15 cellular contexts compared by ENCODE assay signal in the genomic region with DNA sequence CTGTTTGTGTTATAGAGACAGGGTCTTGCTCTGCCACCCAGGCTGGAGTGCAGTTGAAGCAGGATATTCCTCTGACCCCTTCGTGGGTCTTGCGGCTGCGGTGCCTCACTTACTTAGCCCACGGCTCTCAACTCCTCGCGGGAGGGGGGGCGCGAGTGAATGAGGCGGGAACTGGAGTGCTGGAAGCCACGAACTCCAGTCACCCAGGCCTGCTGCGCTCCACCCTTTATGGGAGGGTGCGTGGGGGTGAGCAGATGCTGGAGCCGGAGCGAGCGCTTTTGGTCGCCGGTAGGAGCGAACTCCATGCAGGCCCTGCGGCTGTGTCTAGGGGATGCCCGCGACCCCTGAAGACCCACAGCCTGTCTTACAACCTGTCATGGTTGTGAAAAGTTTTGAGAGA. TPM values are rescaled to one million over a fixed set of nuclear protein-coding genes. Genes with fewer than 3 reads are reported as not detected.
DNase-seq lines count a peak whose midpoint lies in the region; ATAC-seq, FAIRE-seq and TF ChIP-seq lines count a peak whose summit lies in the region.
"Had no signal": no experiment of that assay in that cellular context is flagged by ENCODE, and none has a peak within 500 bp of the region (broad histone marks: within the 10 kb centered on the region; RNA-seq: fewer than 3 reads in every experiment).

No MANE protein-coding gene starts in this region.

- no peak for TF ChIP-seq POLR2A in K562 (conservative IDR thresholded peaks at IDR 0.05)
- no peak for TF ChIP-seq POLR2A in esophagus squamous epithelium (IDR thresholded peaks at IDR 0.05)

- DNase-seq in CD4-positive, CD25-positive, alpha-beta regulatory T cell, result no peak
- DNase-seq in K562 (ENCODE audit: extremely low read depth in 1 of 4, low spot score in 3 of 4) (peak in 2 of 4 experiments; percentile 26 to 32), natural killer cell (no peak), NOMO-1 (lab: John Stamatoyannopoulos, UW; ENCODE audit: unreplicated experiment in 2 of 2) (no peak), esophagus squamous epithelium (lab: John Stamatoyannopoulos, UW) (no peak)
- DNase-seq: GM23248; NCI-H1417; NCI-H526 treated with DMSO at 0.1 percent for 48 hours; SHP77 treated with DMSO at 0.1 percent for 48 hours; stimulated activated CD4-positive, alpha-beta T cell treated with anti-CD3 and anti-CD28 coated beads, Interleukin-2, amount 100 ng/mL, for 24 hours; stimulated activated naive CD4-positive, alpha-beta T cell treated with Interleukin-2 at 50 U/mL for 16 hours had no signal

- in situ Hi-C loops in K562 (cut with MboI), result no loop called here

- no peaks in the 10 kb centered on the region for H3K9me1 ChIP-seq in K562 (ENCODE audit: control insufficient read depth, insufficient read depth, low read length)

- H3K4me1 ChIP-seq in CD4-positive, CD25-positive, alpha-beta regulatory T cell (ENCODE audit: control insufficient read depth, insufficient read depth, low read length, poor library complexity, severe bottlenecking), result peaks cover 32% of the 10 kb centered on the region
- no peaks in the 10 kb centered on the region for H3K4me1 ChIP-seq in HEK293 (ENCODE audit: control insufficient read depth, insufficient read depth, low read length)
- peaks cover 4 to 10% of the 10 kb centered on the region in 2 experiments; a peak in 4 of 5 replicates for H3K4me1 ChIP-seq in K562 (replicated peaks in 1 of 2; ENCODE audit: control insufficient read depth in 2 of 2, insufficient read depth in 2 of 2, low read length in 2 of 2)
- H3K4me1 ChIP-seq in esophagus squamous epithelium, result peaks cover 12 to 29% (median 20%) of the 10 kb centered on the region in 3 donors

- TF ChIP-seq CTCF in HEK293 (tag by site-specific recombination; IDR thresholded peaks at IDR 0.05), result no peak
- TF ChIP-seq CTCF in K562 (IDR thresholded peaks at IDR 0.05 in 2 of 3, conservative IDR thresholded peaks at IDR 0.05 in 1 of 3; ENCODE audit: insufficient read depth in 2 of 3, low read depth in 1 of 3, low read length in 3 of 3), result no peak
- no peak for TF ChIP-seq CTCF in natural killer cell (IDR thresholded peaks at IDR 0.05)
- no peak for TF ChIP-seq CTCF in esophagus squamous epithelium (IDR thresholded peaks at IDR 0.05)

- no peak for TF ChIP-seq RAD21 in K562 (CRISPR knock-in tag; conservative IDR thresholded peaks at IDR 0.05 in 1 of 2, IDR thresholded peaks at IDR 0.05 in 1 of 2)

- H3K27me3 ChIP-seq in CD4-positive, CD25-positive, alpha-beta regulatory T cell (ENCODE audit: control insufficient read depth, insufficient read depth, low read length), result no peaks in the 10 kb centered on the region
- no peaks in the 10 kb centered on the region for H3K27me3 ChIP-seq in K562 (ENCODE audit: control insufficient read depth in 2 of 2, insufficient read depth in 2 of 2, low read length in 2 of 2)
- H3K27me3 ChIP-seq in esophagus squamous epithelium, result no peaks in the 10 kb centered on the region

- peak overlapping the region in 1 of 2 experiments; percentile 41; a peak in 1 of 4 replicates for H3K9ac ChIP-seq in K562 (ENCODE audit: insufficient read depth in 1 of 2, low read depth in 2 of 2, low read length in 2 of 2)

- H3K9me3 Mint-ChIP-seq in CD4-positive, CD25-positive, alpha-beta regulatory T cell, result no peaks in the 10 kb centered on the region
- no peaks in the 10 kb centered on the region for H3K9me3 Mint-ChIP-seq in natural killer cell

- H3K4me2 ChIP-seq in K562 (ENCODE audit: insufficient read depth, low read length), result no peak overlapping the region

- H3K9me3 ChIP-seq in CD4-positive, CD25-positive, alpha-beta regulatory T cell (ENCODE audit: control insufficient read depth in 2 of 2, low read length in 2 of 2), result no peaks in the 10 kb centered on the region
- H3K9me3 ChIP-seq in HEK293 (ENCODE audit: control insufficient read depth, insufficient read depth, low read depth, low read length), result no peaks in the 10 kb centered on the region
- H3K9me3 ChIP-seq in K562 (replicated peaks; ENCODE audit: control insufficient read depth, insufficient read depth, low read depth, low read length), result no peaks in the 10 kb centered on the region
- H3K9me3 ChIP-seq in esophagus squamous epithelium, result no peaks in the 10 kb centered on the region

- H3K27me3 Mint-ChIP-seq in CD4-positive, CD25-positive, alpha-beta regulatory T cell, result no peaks in the 10 kb centered on the region
- H3K27me3 Mint-ChIP-seq in natural killer cell (ENCODE audit: low read depth in 2 of 2), result no peaks in the 10 kb centered on the region

- H3K27ac Mint-ChIP-seq in CD4-positive, CD25-positive, alpha-beta regulatory T cell, result no peak overlapping the region
- peak overlapping the region; percentile 51 to 69 for H3K27ac Mint-ChIP-seq in natural killer cell

- peaks cover 36% of the 10 kb centered on the region for H3K36me3 Mint-ChIP-seq in CD4-positive, CD25-positive, alpha-beta regulatory T cell
- H3K36me3 Mint-ChIP-seq in natural killer cell, result no peaks in the 10 kb centered on the region

- POLR2A ChIA-PET in HEK293 (lab: Yijun Ruan, JAX), result interaction anchor here (5.6 kb wide), 1 partner anchor 39 kb away, joined by 149 read pairs; the partner anchor contains the start of gene MED17
- POLR2A ChIA-PET in K562 (lab: Yijun Ruan, JAX), result interaction anchor here (5.1 kb wide), 1 partner anchor 14 kb away, joined by 98 read pairs; no protein-coding TSS in a partner anchor

- no peak for TF ChIP-seq EP300 in K562 (IDR thresholded peaks at IDR 0.05; ENCODE audit: low read length)

- WGBS in K562 (ENCODE audit: insufficient coverage, low coverage, missing lambda C conversion rate), result 93% methylated on average over 13 of the region's 21 CpGs
- 92% methylated on average over 18 of the region's 21 CpGs; no CpG with 5 or more reads in 1 of the 2 donors for WGBS in esophagus squamous epithelium, 2 donors

- intact Hi-C loops in K562 (cut with micrococcal nuclease) (no loop called here), natural killer cell (cut with micrococcal nuclease) (loop anchor here (5.0 kb wide), 1 partner anchor 384 kb away; the partner anchor contains the start of gene PANX1), esophagus squamous epithelium (cut with DNase I) (no loop called here)

- peak overlapping the region; percentile 73 to 84 (median 76) for H3K4me3 Mint-ChIP-seq in CD4-positive, CD25-positive, alpha-beta regulatory T cell
- H3K4me3 Mint-ChIP-seq in natural killer cell, result peak overlapping the region; percentile 98

- H3K4me1 Mint-ChIP-seq in CD4-positive, CD25-positive, alpha-beta regulatory T cell, result peaks cover 39 to 70% (median 46%) of the 10 kb centered on the region in 4 donors
- H3K4me1 Mint-ChIP-seq in natural killer cell, result peaks cover 39 to 55% of the 10 kb centered on the region in 2 donors

- peaks cover 7% of the 10 kb centered on the region for H3K36me3 ChIP-seq in CD4-positive, CD25-positive, alpha-beta regulatory T cell (ENCODE audit: control insufficient read depth, insufficient read depth, low read length)
- H3K36me3 ChIP-seq in HEK293 (ENCODE audit: control insufficient read depth in 2 of 2, insufficient read depth in 1 of 2, low read length in 2 of 2), result peaks cover 0 to 26% of the 10 kb centered on the region in 2 experiments; a peak in 2 of 3 replicates
- H3K36me3 ChIP-seq in K562 (ENCODE audit: control insufficient read depth, insufficient read depth, low read length), result peaks cover 30% of the 10 kb centered on the region
- peaks cover 0 to 24% (median under 1%) of the 10 kb centered on the region in 3 donors for H3K36me3 ChIP-seq in esophagus squamous epithelium

- CTCF ChIA-PET in HEK293 (lab: Yijun Ruan, JAX), result interaction anchor here (0.5 kb wide), 1 partner anchor 1077 kb away, joined by 5 read pairs; no protein-coding TSS in a partner anchor
- CTCF ChIA-PET in K562 (lab: Yijun Ruan, JAX; ENCODE audit: low intra/inter-chr PET ratio), result no interaction called here

- no peak overlapping the region for H3K4me3 ChIP-seq in CD4-positive, CD25-positive, alpha-beta regulatory T cell (ENCODE audit: low read depth, low read length)
- H3K4me3 ChIP-seq in HEK293 (ENCODE audit: low read depth, low read length), result no peak overlapping the region
- H3K4me3 ChIP-seq in K562, result no peak overlapping the region
- H3K4me3 ChIP-seq in esophagus squamous epithelium, result no peak overlapping the region

- H3K27ac ChIP-seq in CD4-positive, CD25-positive, alpha-beta regulatory T cell (ENCODE audit: insufficient read depth, low read length, poor library complexity, severe bottlenecking), result no peak overlapping the region
- H3K27ac ChIP-seq in HEK293 (ENCODE audit: extremely low read depth, low read depth, low read length) (no peak overlapping the region), K562 (ENCODE audit: extremely low read depth, low read depth, low read length) (no peak overlapping the region), esophagus squamous epithelium (no peak overlapping the region)
- H3K27ac ChIP-seq: GM23248 had no signal

- H4K20me1 ChIP-seq in K562 (replicated peaks; ENCODE audit: control insufficient read depth, insufficient read depth, low read length), result no peaks in the 10 kb centered on the region; the same call in none of the 2 replicates

- peaks cover 47% of the 10 kb centered on the region for H3K79me2 ChIP-seq in K562 (ENCODE audit: control insufficient read depth, insufficient read depth, low read length)

- no peak for FAIRE-seq in K562 (lab: Jason Lieb, UNC)
- FAIRE-seq: frontal cortex had no signal

- no peak overlapping the region for H2AFZ ChIP-seq in K562 (ENCODE audit: low read depth, low read length)
- H2AFZ ChIP-seq: GM23248 had no signal

- ATAC-seq in CD4-positive, CD25-positive, alpha-beta regulatory T cell (ENCODE audit: low read depth in 2 of 2), result no peak
- ATAC-seq in K562 (no peak), natural killer cell (no peak), HG02938 (IDR thresholded peaks at IDR 0.05; ENCODE audit: unreplicated experiment) (no peak), GM21381 (IDR thresholded peaks at IDR 0.05; ENCODE audit: unreplicated experiment) (no peak)

- no TSS peak for BruUV-seq in K562 (replicated peaks; lab: Mats Ljungman, UMichigan)

RNA-seq across cellular contexts. Expression of gene C11orf54, which starts 1.8 kb away (rescaled TPM):
- total RNA-seq in CD4-positive, CD25-positive, alpha-beta regulatory T cell, result 15.3 TPM
- 10 to 100 TPM; 19.5 to 23.2 (median 21.8) TPM for polyA plus RNA-seq in CD4-positive, CD25-positive, alpha-beta regulatory T cell
- total RNA-seq in K562 (2011; cell fraction: chromatin; rRNA removed; ENCODE audit: low replicate concordance), result 16.6 and 50.4 TPM in 2 replicates
- 8.3 and 11.8 TPM in 2 replicates for total RNA-seq in K562 (2011; cell fraction: nucleolus; rRNA removed)
- total RNA-seq in K562 (2011; cell fraction: nucleoplasm; rRNA removed), result 15.0 and 27.5 TPM in 2 replicates
- total RNA-seq in K562 (2014; rRNA removed) (12.0 and 13.4 TPM in 2 replicates), K562 (2014; rRNA removed; fragmentation: Illumina TruSeq; extraction: Trizol) (23.1 and 30.5 TPM in 2 replicates), K562 (2015; rRNA removed; fragmentation: Illumina TruSeq; extraction: Trizol) (15.3 and 16.8 TPM in 2 replicates), K562 (2021) (13.1 and 15.6 TPM in 2 replicates), natural killer cell (10 to 100 TPM; 15.5 to 25.0 (median 22.7) TPM), esophagus squamous epithelium (10 to 100 TPM; 17.9 to 22.2 (median 21.0) TPM)
- polyA plus RNA-seq in K562 (2011; rRNA removed) (26.7 and 33.0 TPM in 2 replicates), K562 (2014; fragmentation: Illumina TruSeq; extraction: Trizol) (24.3 and 25.0 TPM in 2 replicates), K562 (2014; fragmentation: Nextera tagmentation; extraction: Ambion mirVana) (10 to 100 TPM; 31.5 to 31.7 TPM), K562 (2014; rRNA removed) (15.9 and 18.3 TPM in 2 replicates)
- 4.4 and 11.8 TPM in 2 replicates for polyA plus RNA-seq in K562 (2011; cell fraction: cytosol; rRNA removed)
- polyA plus RNA-seq in K562 (2011; cell fraction: nucleus; rRNA removed), result 11.0 and 29.8 TPM in 2 replicates
- polyA plus RNA-seq in K562 (2012), result 13.4 and 23.0 TPM in 2 replicates
- 19.7 and 24.9 TPM in 2 replicates for polyA minus RNA-seq in K562 (2011; rRNA and poly(A)+ RNA removed)
- polyA minus RNA-seq in K562 (2011; cell fraction: cytosol; rRNA and poly(A)+ RNA removed), result 8.9 and 11.4 TPM in 2 replicates
- 4.7 and 9.4 TPM in 2 replicates for polyA minus RNA-seq in K562 (2011; cell fraction: nucleus; rRNA and poly(A)+ RNA removed)

RNA-seq across cellular contexts. Expression of gene TAF1D, which starts 2.0 kb away (rescaled TPM):
- total RNA-seq in CD4-positive, CD25-positive, alpha-beta regulatory T cell, result 162 TPM
- polyA plus RNA-seq in CD4-positive, CD25-positive, alpha-beta regulatory T cell, result 10 to 100 TPM; 18.2 to 22.7 (median 19.4) TPM
- total RNA-seq in K562 (2011; cell fraction: chromatin; rRNA removed; ENCODE audit: low replicate concordance), result 288 and 1,250 TPM in 2 replicates
- 323 and 380 TPM in 2 replicates for total RNA-seq in K562 (2011; cell fraction: nucleolus; rRNA removed)
- total RNA-seq in K562 (2011; cell fraction: nucleoplasm; rRNA removed), result 528 and 703 TPM in 2 replicates
- 155 and 182 TPM in 2 replicates for total RNA-seq in K562 (2014; rRNA removed)
- total RNA-seq in K562 (2014; rRNA removed; fragmentation: Illumina TruSeq; extraction: Trizol), result 313 and 326 TPM in 2 replicates
- 301 and 347 TPM in 2 replicates for total RNA-seq in K562 (2015; rRNA removed; fragmentation: Illumina TruSeq; extraction: Trizol)
- total RNA-seq in K562 (2021), result 189 and 193 TPM in 2 replicates
- polyA plus RNA-seq in K562 (2011; rRNA removed), result 208 and 270 TPM in 2 replicates
- 21.9 and 72.7 TPM in 2 replicates for polyA plus RNA-seq in K562 (2011; cell fraction: cytosol; rRNA removed)
- 340 and 474 TPM in 2 replicates for polyA plus RNA-seq in K562 (2011; cell fraction: nucleus; rRNA removed)
- polyA plus RNA-seq in K562 (2012), result 127 and 137 TPM in 2 replicates
- 203 and 250 TPM in 2 replicates for polyA plus RNA-seq in K562 (2014; fragmentation: Illumina TruSeq; extraction: Trizol)
- polyA plus RNA-seq in K562 (2014; fragmentation: Nextera tagmentation; extraction: Ambion mirVana), result 100 to 1,000 TPM; 122 to 123 TPM
- polyA plus RNA-seq in K562 (2014; rRNA removed), result 245 and 293 TPM in 2 replicates
- 237 and 271 TPM in 2 replicates for polyA minus RNA-seq in K562 (2011; rRNA and poly(A)+ RNA removed)
- 59.7 and 102 TPM in 2 replicates for polyA minus RNA-seq in K562 (2011; cell fraction: cytosol; rRNA and poly(A)+ RNA removed)
- 469 and 813 TPM in 2 replicates for polyA minus RNA-seq in K562 (2011; cell fraction: nucleus; rRNA and poly(A)+ RNA removed)
- total RNA-seq in natural killer cell, result 100 to 1,000 TPM in 2 of 3 donors, 10 to 100 TPM in 1; 76.3 to 110 (median 109) TPM
- total RNA-seq in esophagus squamous epithelium, result 100 to 1,000 TPM in 2 of 4 donors, 10 to 100 TPM in 2; 68.8 to 178 (median 116) TPM

RNA-seq across cellular contexts. Expression of gene MED17, which starts 40.8 kb away (rescaled TPM):
- total RNA-seq in CD4-positive, CD25-positive, alpha-beta regulatory T cell, result 63.8 TPM
- polyA plus RNA-seq in CD4-positive, CD25-positive, alpha-beta regulatory T cell, result 10 to 100 TPM; 17.7 to 35.8 (median 22.4) TPM
- 55.0 and 121 TPM in 2 replicates for total RNA-seq in K562 (2011; cell fraction: chromatin; rRNA removed; ENCODE audit: low replicate concordance)
- total RNA-seq in K562 (2011; cell fraction: nucleolus; rRNA removed), result 36.2 and 37.2 TPM in 2 replicates
- 65.5 and 106 TPM in 2 replicates for total RNA-seq in K562 (2011; cell fraction: nucleoplasm; rRNA removed)
- 29.8 and 30.7 TPM in 2 replicates for total RNA-seq in K562 (2014; rRNA removed)
- 34.5 and 35.1 TPM in 2 replicates for total RNA-seq in K562 (2014; rRNA removed; fragmentation: Illumina TruSeq; extraction: Trizol)
- total RNA-seq in K562 (2015; rRNA removed; fragmentation: Illumina TruSeq; extraction: Trizol), result 31.5 and 32.4 TPM in 2 replicates
- total RNA-seq in K562 (2021), result 34.7 and 35.0 TPM in 2 replicates
- 20.3 and 22.0 TPM in 2 replicates for polyA plus RNA-seq in K562 (2011; rRNA removed)
- 7.8 and 8.2 TPM in 2 replicates for polyA plus RNA-seq in K562 (2011; cell fraction: cytosol; rRNA removed)
- polyA plus RNA-seq in K562 (2011; cell fraction: nucleus; rRNA removed), result 31.3 and 40.5 TPM in 2 replicates
- polyA plus RNA-seq in K562 (2012), result 12.7 and 15.4 TPM in 2 replicates
- polyA plus RNA-seq in K562 (2014; fragmentation: Illumina TruSeq; extraction: Trizol), result 22.1 and 26.8 TPM in 2 replicates
- polyA plus RNA-seq in K562 (2014; fragmentation: Nextera tagmentation; extraction: Ambion mirVana), result 1 to 10 TPM; 6.7 to 7.7 TPM
- polyA plus RNA-seq in K562 (2014; rRNA removed), result 21.5 and 21.7 TPM in 2 replicates
- 30.5 and 37.4 TPM in 2 replicates for polyA minus RNA-seq in K562 (2011; rRNA and poly(A)+ RNA removed)
- 11.0 and 14.2 TPM in 2 replicates for polyA minus RNA-seq in K562 (2011; cell fraction: cytosol; rRNA and poly(A)+ RNA removed)
- polyA minus RNA-seq in K562 (2011; cell fraction: nucleus; rRNA and poly(A)+ RNA removed), result 36.9 and 49.5 TPM in 2 replicates
- 10 to 100 TPM; 48.8 to 71.5 (median 66.4) TPM for total RNA-seq in natural killer cell
- 10 to 100 TPM; 11.3 to 25.9 (median 17.1) TPM for total RNA-seq in esophagus squamous epithelium

Comparison
In these comparisons a context has a peak if more than half of its experiments do, and no peak if none do; other contexts are left out.
1. H3K27ac Mint-ChIP-seq: peak in natural killer cell (2 of 2); none in CD4-positive, CD25-positive, alpha-beta regulatory T cell (0 of 3).